24 cellular contexts compared by ENCODE assay signal in genomic region chr4:38950734-38951133, GRCh38.
DNase-seq lines count a peak whose midpoint lies in the region; ATAC-seq, FAIRE-seq and TF ChIP-seq lines count a peak whose summit lies in the region.
"Had no signal": no experiment of that assay in that cellular context is flagged by ENCODE, and none has a peak within 500 bp of the region (broad histone marks: within the 10 kb centered on the region; RNA-seq: fewer than 3 reads in every experiment).

No MANE protein-coding gene starts in this region.

- no peak overlapping the region for H3K4me3 Mint-ChIP-seq in T-helper 1 cell treated with Interleukin-12 subunit alpha and Interleukin-12 subunit beta and Interleukin-4 antibody, amounts not matched to agents 30 μg/mL and 1 μg/mL, for 36 hours
- H3K4me3 Mint-ChIP-seq in osteocyte (ENCODE audit: unreplicated experiment), result no peak overlapping the region

- DNase-seq in T-helper 1 cell, result no peak
- DNase-seq in osteocyte (ENCODE audit: extremely low spot score, unreplicated experiment), result no peak
- no peak for DNase-seq in CD1c-positive myeloid dendritic cell (ENCODE audit: extremely low spot score)
- DNase-seq: DND-41, GDM1, GM23248, KBM-7, NCI-H1092 treated with DMSO at 0.1 percent for 48 hours, NCI-H1694 treated with DMSO at 0.1 percent for 48 hours, NCI-H2171, NCI-H446 treated with DMSO at 0.1 percent for 48 hours, NCI-H748 treated with DMSO at 0.1 percent for 48 hours, PC-3 had no signal

- peaks cover 3% of the 10 kb centered on the region for H3K36me3 Mint-ChIP-seq in T-helper 1 cell treated with Interleukin-12 subunit alpha and Interleukin-12 subunit beta and Interleukin-4 antibody, amounts not matched to agents 30 μg/mL and 1 μg/mL, for 36 hours (ENCODE audit: low read depth)
- H3K36me3 Mint-ChIP-seq in osteocyte (ENCODE audit: unreplicated experiment), result peaks cover 2% of the 10 kb centered on the region

- peaks cover 54% of the 10 kb centered on the region for H3K4me1 Mint-ChIP-seq in T-helper 1 cell treated with Interleukin-12 subunit alpha and Interleukin-12 subunit beta and Interleukin-4 antibody, amounts not matched to agents 30 μg/mL and 1 μg/mL, for 36 hours (ENCODE audit: low read depth)
- H3K4me1 Mint-ChIP-seq in osteocyte (ENCODE audit: unreplicated experiment), result peaks cover 38% of the 10 kb centered on the region

- peak overlapping the region; percentile 76; the same call in 1 of the 2 replicates for H3K27ac ChIP-seq in VCaP
- H3K27ac ChIP-seq: 22Rv1, C4-2B, GM23248, HL-60 had no signal

- no peaks in the 10 kb centered on the region for H3K9me3 Mint-ChIP-seq in T-helper 1 cell treated with Interleukin-12 subunit alpha and Interleukin-12 subunit beta and Interleukin-4 antibody, amounts not matched to agents 30 μg/mL and 1 μg/mL, for 36 hours
- no peaks in the 10 kb centered on the region for H3K9me3 Mint-ChIP-seq in osteocyte (ENCODE audit: unreplicated experiment)

- ATAC-seq in GM19395 (IDR thresholded peaks at IDR 0.05; ENCODE audit: unreplicated experiment) (no peak), HG03565 (IDR thresholded peaks at IDR 0.05; ENCODE audit: unreplicated experiment) (no peak)
- ATAC-seq: PC-3, Right ventricle myocardium inferior had no signal

- TF ChIP-seq CTCF in VCaP (conservative IDR thresholded peaks at IDR 0.05) (no peak), osteocyte (IDR thresholded peaks at IDR 0.05) (no peak)

- H3K27me3 Mint-ChIP-seq in T-helper 1 cell treated with Interleukin-12 subunit alpha and Interleukin-12 subunit beta and Interleukin-4 antibody, amounts not matched to agents 30 μg/mL and 1 μg/mL, for 36 hours (ENCODE audit: low read depth), result no peaks in the 10 kb centered on the region
- no peaks in the 10 kb centered on the region for H3K27me3 Mint-ChIP-seq in osteocyte (ENCODE audit: unreplicated experiment)

- peak overlapping the region; percentile 91 for H3K27ac Mint-ChIP-seq in T-helper 1 cell treated with Interleukin-12 subunit alpha and Interleukin-12 subunit beta and Interleukin-4 antibody, amounts not matched to agents 30 μg/mL and 1 μg/mL, for 36 hours
- H3K27ac Mint-ChIP-seq in osteocyte (ENCODE audit: unreplicated experiment), result peak overlapping the region; percentile 71

- FAIRE-seq in islet of Langerhans (lab: Jason Lieb, UNC), result peak; percentile 27
- FAIRE-seq: GM12892, GM19239 had no signal
